Comparison of ENCODE assay signal across 11 cellular contexts in the genomic region with DNA sequence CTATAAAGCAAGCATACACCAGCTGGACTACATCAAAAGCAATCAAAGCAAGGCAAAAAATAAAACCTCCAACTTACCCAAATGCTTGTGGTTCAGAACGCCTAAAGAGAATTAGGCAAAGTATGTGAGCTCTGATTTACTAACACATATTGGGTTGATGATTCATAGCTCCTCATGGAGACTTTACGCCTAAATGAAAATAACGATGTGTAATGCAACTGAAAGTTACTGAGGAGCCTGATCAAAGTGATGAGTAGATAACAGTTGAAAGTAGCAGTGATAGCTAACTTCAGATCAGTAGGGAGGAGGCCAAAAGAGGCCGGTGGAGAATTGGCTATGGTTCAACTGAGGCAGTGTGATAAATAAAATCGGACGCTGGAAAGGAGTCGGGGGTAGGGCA.
DNase-seq lines count a peak whose midpoint lies in the region; ATAC-seq and TF ChIP-seq lines count a peak whose summit lies in the region.
"Had no signal": no experiment of that assay in that cellular context is flagged by ENCODE, and none has a peak within 500 bp of the region (broad histone marks: within the 10 kb centered on the region; RNA-seq: fewer than 3 reads in every experiment).

No MANE protein-coding gene starts in this region.

- BruUV-seq in OCI-LY7 (replicated peaks; lab: Mats Ljungman, UMichigan): no TSS peak

- H3K4me1 Mint-ChIP-seq in HFFc6 (ENCODE audit: low read depth): peaks cover 30% of the 10 kb centered on the region
- H3K4me1 Mint-ChIP-seq in naive thymus-derived CD4-positive, alpha-beta T cell: peaks cover 6 to 70% (median 48%) of the 10 kb centered on the region in 7 donors

- H3K4me1 ChIP-seq in naive thymus-derived CD4-positive, alpha-beta T cell (ENCODE audit: control insufficient read depth in 2 of 2, insufficient read depth in 2 of 2, low read length in 2 of 2): peaks cover 0 to 12% of the 10 kb centered on the region in 2 donors
- H3K4me1 ChIP-seq in OCI-LY7 (ENCODE audit: insufficient read depth, low read length, poor library complexity, severe bottlenecking): no peaks in the 10 kb centered on the region

- no peaks in the 10 kb centered on the region for H3K9me3 Mint-ChIP-seq in HFFc6
- H3K9me3 Mint-ChIP-seq in naive thymus-derived CD4-positive, alpha-beta T cell: no peaks in the 10 kb centered on the region

- POLR2A ChIA-PET in naive thymus-derived CD4-positive, alpha-beta T cell (lab: Charles Lee): no interaction called here
- POLR2A ChIA-PET in OCI-LY7 (lab: Charles Lee): interaction anchor here (0.6 kb wide), 1 partner anchor 277 kb away, joined by 3 read pairs; no protein-coding TSS in a partner anchor

- peak; percentile 36 for ATAC-seq in naive thymus-derived CD4-positive, alpha-beta T cell
- ATAC-seq in GM18519 (IDR thresholded peaks at IDR 0.05; ENCODE audit: low FRiP score, unreplicated experiment) (no peak), GM21360 (IDR thresholded peaks at IDR 0.05; ENCODE audit: unreplicated experiment) (no peak)

- H3K27ac ChIP-seq in naive thymus-derived CD4-positive, alpha-beta T cell (ENCODE audit: low read depth, low read length): no peak overlapping the region
- H3K27ac ChIP-seq in OCI-LY7 (ENCODE audit: low read depth, low read length, poor library complexity, severe bottlenecking): no peak overlapping the region

- CTCF ChIA-PET in naive thymus-derived CD4-positive, alpha-beta T cell (lab: Charles Lee): interaction anchor here (0.6 kb wide), 1 partner anchor 16 kb away, joined by 5 read pairs; no protein-coding TSS in a partner anchor
- CTCF ChIA-PET in OCI-LY7 (lab: Charles Lee; ENCODE audit: unreplicated experiment): no interaction called here

- no peak for TF ChIP-seq CTCF in AG10803 (conservative IDR thresholded peaks at IDR 0.05; ENCODE audit: low read length)
- no peak for TF ChIP-seq CTCF in HFFc6 (IDR thresholded peaks at IDR 0.05)
- TF ChIP-seq CTCF in OCI-LY7 (conservative IDR thresholded peaks at IDR 0.05; ENCODE audit: low read length): no peak

- no peak overlapping the region for H3K4me2 ChIP-seq in OCI-LY7 (ENCODE audit: low read length)

- no peaks in the 10 kb centered on the region for H3K9me3 ChIP-seq in naive thymus-derived CD4-positive, alpha-beta T cell (ENCODE audit: control insufficient read depth in 2 of 3, low read length in 3 of 3)
- H3K9me3 ChIP-seq in OCI-LY7 (ENCODE audit: low read length): no peaks in the 10 kb centered on the region

- H3K4me3 Mint-ChIP-seq in HFFc6: peak overlapping the region; percentile 69
- H3K4me3 Mint-ChIP-seq in naive thymus-derived CD4-positive, alpha-beta T cell: peak overlapping the region in 8 of 10 donors; percentile 4 to 55 (median 36)

- no peak overlapping the region for H3K4me3 ChIP-seq in AG10803 (ENCODE audit: low read length)
- H3K4me3 ChIP-seq in naive thymus-derived CD4-positive, alpha-beta T cell (ENCODE audit: low read length): no peak overlapping the region
- no peak overlapping the region for H3K4me3 ChIP-seq in OCI-LY7 (ENCODE audit: low read depth, low read length, poor library complexity, severe bottlenecking)

- no peaks in the 10 kb centered on the region for H3K79me2 ChIP-seq in OCI-LY7 (ENCODE audit: insufficient read depth, low read depth, low read length)

- no peaks in the 10 kb centered on the region for H3K27me3 ChIP-seq in naive thymus-derived CD4-positive, alpha-beta T cell (ENCODE audit: control insufficient read depth in 2 of 2, insufficient read depth in 2 of 2, low read length in 2 of 2)

- H3K36me3 Mint-ChIP-seq in HFFc6 (ENCODE audit: low read depth): peaks cover 5% of the 10 kb centered on the region
- H3K36me3 Mint-ChIP-seq in naive thymus-derived CD4-positive, alpha-beta T cell: peaks cover 0 to 23% (median 6%) of the 10 kb centered on the region in 5 donors

- no peaks in the 10 kb centered on the region for H3K9me2 ChIP-seq in OCI-LY7 (ENCODE audit: insufficient read depth, low read length)

- no peaks in the 10 kb centered on the region for H4K20me1 ChIP-seq in OCI-LY7 (ENCODE audit: insufficient read depth, low read length)

- intact Hi-C loops in naive thymus-derived CD4-positive, alpha-beta T cell (cut with micrococcal nuclease): no loop called here
- intact Hi-C loops in OCI-LY7 (cut with micrococcal nuclease; ENCODE audit: unreplicated experiment): no loop called here

- no peak overlapping the region for H2AFZ ChIP-seq in OCI-LY7 (ENCODE audit: low read length)

- H3K27me3 Mint-ChIP-seq in HFFc6 (ENCODE audit: insufficient read depth): peaks cover 25% of the 10 kb centered on the region
- H3K27me3 Mint-ChIP-seq in naive thymus-derived CD4-positive, alpha-beta T cell: peaks cover 0 to 4% (median 0%) of the 10 kb centered on the region in 5 donors

- DNase-seq in AG10803 (ENCODE audit: low read depth) (peak; percentile 93), HFFc6 (peak; percentile 81), astrocyte of the hippocampus (ENCODE audit: low read depth, low spot score) (peak; percentile 85), OCI-LY7 (ENCODE audit: low spot score) (no peak), NCI-H2227 (lab: John Stamatoyannopoulos, UW; ENCODE audit: unreplicated experiment) (no peak)
- DNase-seq in naive thymus-derived CD4-positive, alpha-beta T cell: peak in 3 of 9 donors; percentile 10
- DNase-seq: activated effector memory CD4-positive, alpha-beta T cell treated with anti-CD3 and anti-CD28 coated beads, Interleukin-2, amount 50 U/mL, for 16 hours; head of caudate nucleus; NCI-H2081 had no signal

- H3K36me3 ChIP-seq in naive thymus-derived CD4-positive, alpha-beta T cell (ENCODE audit: control insufficient read depth in 2 of 3, insufficient read depth in 3 of 3, low read length in 3 of 3): peaks cover 0 to 6% (median 0%) of the 10 kb centered on the region in 3 experiments
- H3K36me3 ChIP-seq in OCI-LY7 (ENCODE audit: insufficient read depth, low read length): no peaks in the 10 kb centered on the region

- peak overlapping the region; percentile 64 for H3K27ac Mint-ChIP-seq in HFFc6
- H3K27ac Mint-ChIP-seq in naive thymus-derived CD4-positive, alpha-beta T cell: peak overlapping the region in 6 of 9 donors; percentile 4 to 67 (median 14)

Comparison
In these comparisons a context has a peak if more than half of its experiments do, and no peak if none do; other contexts are left out.
1. DNase-seq: peak in AG10803 (single experiment), HFFc6 (single experiment) and astrocyte of the hippocampus (single experiment); none in OCI-LY7 (single experiment) and NCI-H2227 (single experiment).